7 cellular contexts compared by ENCODE assay signal in genomic region chr18:48663931-48664847, GRCh38.
DNase-seq lines count a peak whose midpoint lies in the region; ATAC-seq and TF ChIP-seq lines count a peak whose summit lies in the region.

No MANE protein-coding gene starts in this region.

- H2BK15ac ChIP-seq in mesendoderm (replicated peaks; ENCODE audit: low read depth): no peak overlapping the region

- no peak overlapping the region for H3K9ac ChIP-seq in mesendoderm (ENCODE audit: low read length)

- no peak for ATAC-seq in HG03280 (IDR thresholded peaks at IDR 0.05; ENCODE audit: unreplicated experiment)

- H3K27me3 ChIP-seq in effector memory CD4-positive, alpha-beta T cell (replicated peaks; ENCODE audit: control insufficient read depth, insufficient read depth, low read length, poor library complexity, severe bottlenecking): no peaks in the 10 kb centered on the region
- H3K27me3 ChIP-seq in mesendoderm (ENCODE audit: insufficient read depth, low read length, poor library complexity): no peaks in the 10 kb centered on the region

- no peak overlapping the region for H2AK5ac ChIP-seq in mesendoderm (ENCODE audit: low read length)

- no peak overlapping the region for H3K4ac ChIP-seq in mesendoderm (ENCODE audit: low read depth, low read length)

- no peak overlapping the region for H3K56ac ChIP-seq in mesendoderm (ENCODE audit: low read length)

- DNase-seq in NCI-H1092 treated with DMSO at 0.1 percent for 48 hours (lab: John Stamatoyannopoulos, UW) (peak; percentile 58), mesendoderm (peak; percentile 65)
- DNase-seq in activated CD4-positive, alpha-beta T cell treated with anti-CD3 and anti-CD28 coated beads, Interleukin-2, amount 50 U/mL, for 4 hours: peak; percentile 40 to 50
- peak in 2 of 3 donors; percentile 11 to 23 for DNase-seq in effector memory CD4-positive, alpha-beta T cell
- DNase-seq in stimulated activated CD8-positive, alpha-beta memory T cell treated with anti-CD3 and anti-CD28 coated beads, Interleukin-4, amount 100 ng/mL, for 24 hours (ENCODE audit: low read depth): peak; percentile 38

- H3K79me1 ChIP-seq in mesendoderm (ENCODE audit: low read length): no peaks in the 10 kb centered on the region

- no peaks in the 10 kb centered on the region for H3K4me1 ChIP-seq in effector memory CD4-positive, alpha-beta T cell (ENCODE audit: control insufficient read depth, insufficient read depth, low read length, poor library complexity, severe bottlenecking)
- peaks cover 1% of the 10 kb centered on the region for H3K4me1 ChIP-seq in mesendoderm (ENCODE audit: control insufficient read depth, low read depth, low read length)

- H3K23ac ChIP-seq in mesendoderm (ENCODE audit: low read length): no peak overlapping the region

- no peak overlapping the region for H3K27ac ChIP-seq in effector memory CD4-positive, alpha-beta T cell (ENCODE audit: insufficient read depth, low read length, poor library complexity, severe bottlenecking)
- no peak overlapping the region for H3K27ac ChIP-seq in mesendoderm (ENCODE audit: low read depth, low read length)

- H4K5ac ChIP-seq in mesendoderm (ENCODE audit: low read length): no peak overlapping the region

- no peaks in the 10 kb centered on the region for H3K9me3 ChIP-seq in effector memory CD4-positive, alpha-beta T cell (ENCODE audit: control insufficient read depth, low read length)

- no peak overlapping the region for H3K4me3 ChIP-seq in effector memory CD4-positive, alpha-beta T cell (ENCODE audit: insufficient read depth, low read depth, low read length, poor library complexity, severe bottlenecking)
- no peak overlapping the region for H3K4me3 ChIP-seq in mesendoderm (ENCODE audit: low read length)

- TF ChIP-seq CTCF in GM12873 (IDR thresholded peaks at IDR 0.05; ENCODE audit: insufficient read depth, low read depth, low read length, missing control alignments): peak; percentile 91

- no peaks in the 10 kb centered on the region for H3K36me3 ChIP-seq in effector memory CD4-positive, alpha-beta T cell (ENCODE audit: control insufficient read depth, insufficient read depth, low read length)
- H3K36me3 ChIP-seq in mesendoderm (ENCODE audit: control insufficient read depth, insufficient read depth, low read length): no peaks in the 10 kb centered on the region

- no peaks in the 10 kb centered on the region for H3K79me2 ChIP-seq in mesendoderm (ENCODE audit: control insufficient read depth, insufficient read depth, low read length)

- H2BK120ac ChIP-seq in mesendoderm (ENCODE audit: low read depth, low read length): no peak overlapping the region

- WGBS in mesendoderm (ENCODE audit: extremely low coverage, insufficient coverage, low lambda C conversion rate): no CpG with 5 or more reads among the region's 29 CpGs

- H3K18ac ChIP-seq in mesendoderm (ENCODE audit: low read length): no peak overlapping the region

- no peak overlapping the region for H3K4me2 ChIP-seq in mesendoderm (ENCODE audit: low read length)

- H2BK5ac ChIP-seq in mesendoderm (ENCODE audit: low read length): no peak overlapping the region

- H4K8ac ChIP-seq in mesendoderm (ENCODE audit: low read depth, low read length): no peak overlapping the region
